ENCODE assay signal across 23 cellular contexts in the genomic region with DNA sequence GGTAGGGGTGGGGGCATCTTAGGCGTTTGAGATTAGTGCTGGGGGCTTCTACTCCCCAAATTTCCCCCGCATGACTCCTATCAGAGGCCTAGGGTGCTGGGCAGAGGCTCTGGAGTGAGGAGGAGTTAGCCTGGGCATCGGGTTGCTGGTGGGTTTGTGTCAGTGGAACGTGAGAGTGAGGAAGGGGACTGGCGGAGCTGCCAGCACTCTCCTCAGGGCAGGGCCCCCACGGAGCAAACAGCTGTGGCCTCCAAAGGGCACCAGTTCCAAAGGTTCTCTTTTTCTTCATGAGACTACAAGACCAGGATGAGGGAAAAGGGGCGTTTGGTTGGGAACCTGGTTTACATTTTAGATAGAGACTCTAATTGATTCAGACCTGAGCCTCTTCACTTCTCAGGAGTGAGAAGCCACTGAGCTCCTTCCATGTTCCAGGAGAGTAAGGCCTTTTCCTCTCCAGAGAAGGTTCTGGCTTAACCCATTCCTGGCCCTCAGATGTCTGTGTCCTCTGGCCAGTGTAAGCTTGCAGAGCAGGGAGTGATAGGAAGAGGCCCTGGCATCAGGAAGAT.
"Had no signal": no experiment of that assay in that cellular context is flagged by ENCODE, and none has a peak within 500 bp of the region (broad histone marks: within the 10 kb centered on the region; RNA-seq: fewer than 3 reads in every experiment).

No MANE protein-coding gene starts in this region.

- H3K4me1 Mint-ChIP-seq: stimulated activated effector memory CD8-positive, alpha-beta T cell treated with anti-CD3 and anti-CD28 coated beads, Interleukin-12 subunit alpha, Interleukin-12 subunit beta, amount 100 ng/mL, for 72 hours had no signal

- H3K27ac ChIP-seq: dorsolateral prefrontal cortex, epithelial cell of prostate, esophagus muscularis mucosa, gastrocnemius medialis, heart right ventricle, parathyroid adenoma, prostate gland, skin epidermis, tibial artery, upper lobe of right lung, vagina had no signal

- H3K9me3 Mint-ChIP-seq: naive thymus-derived CD8-positive, alpha-beta T cell; stimulated activated effector memory CD8-positive, alpha-beta T cell treated with anti-CD3 and anti-CD28 coated beads, Interleukin-12 subunit alpha, Interleukin-12 subunit beta, amount 100 ng/mL, for 72 hours; stimulated activated naive CD8-positive, alpha-beta T cell treated with anti-CD3 and anti-CD28 coated beads, Interleukin-15, Interleukin-2, amounts not matched to agents 100 ng/mL and 50 ng/mL, for 24 hours had no signal

- H3K4me3 ChIP-seq: dorsolateral prefrontal cortex, esophagus muscularis mucosa, gastrocnemius medialis, heart right ventricle, mucosa of descending colon, prostate gland, skin epidermis, tibial artery, upper lobe of right lung, vagina had no signal

- H3K9me3 ChIP-seq: esophagus muscularis mucosa, gastrocnemius medialis, heart right ventricle, mucosa of descending colon, prostate gland, tibial artery, upper lobe of right lung, vagina had no signal

- H3K36me3 Mint-ChIP-seq: naive thymus-derived CD8-positive, alpha-beta T cell; stimulated activated effector memory CD8-positive, alpha-beta T cell treated with anti-CD3 and anti-CD28 coated beads, Interleukin-12 subunit alpha, Interleukin-12 subunit beta, amount 100 ng/mL, for 72 hours had no signal

- H3K4me1 ChIP-seq: gastrocnemius medialis, prostate gland, upper lobe of right lung had no signal

- DNase-seq: cortex of kidney; dorsolateral prefrontal cortex; effector CD8-positive, alpha-beta T cell; gastrocnemius medialis; heart right ventricle; islet precursor cell; mammary epithelial cell; mucosa of descending colon; naive thymus-derived CD8-positive, alpha-beta T cell; stimulated activated CD4-positive, alpha-beta T cell treated with anti-CD3 and anti-CD28 coated beads, Interleukin-12 subunit alpha, Interleukin-12 subunit beta, amount 100 ng/mL, for 4 hours; stimulated activated CD8-positive, alpha-beta memory T cell treated with anti-CD3 and anti-CD28 coated beads, Interleukin-4, amount 100 ng/mL, for 48 hours; tibial artery; upper lobe of right lung had no signal

- H3K27me3 Mint-ChIP-seq: stimulated activated naive CD8-positive, alpha-beta T cell treated with anti-CD3 and anti-CD28 coated beads, Interleukin-15, Interleukin-2, amounts not matched to agents 100 ng/mL and 50 ng/mL, for 24 hours had no signal

- H3K27ac Mint-ChIP-seq: stimulated activated effector memory CD8-positive, alpha-beta T cell treated with anti-CD3 and anti-CD28 coated beads, Interleukin-12 subunit alpha, Interleukin-12 subunit beta, amount 100 ng/mL, for 72 hours; stimulated activated naive CD8-positive, alpha-beta T cell treated with anti-CD3 and anti-CD28 coated beads, Interleukin-15, Interleukin-2, amounts not matched to agents 100 ng/mL and 50 ng/mL, for 24 hours had no signal

- H3K79me2 ChIP-seq: parathyroid adenoma had no signal

- H3K27me3 ChIP-seq: esophagus muscularis mucosa, gastrocnemius medialis, heart right ventricle, upper lobe of right lung, vagina had no signal

- H2AFZ ChIP-seq: parathyroid adenoma had no signal

- H3K9ac ChIP-seq: parathyroid adenoma had no signal

- H3K36me3 ChIP-seq: esophagus muscularis mucosa, gastrocnemius medialis, heart right ventricle, prostate gland, tibial artery, upper lobe of right lung, vagina had no signal

- H3K4me3 Mint-ChIP-seq: naive thymus-derived CD8-positive, alpha-beta T cell; stimulated activated effector memory CD8-positive, alpha-beta T cell treated with anti-CD3 and anti-CD28 coated beads, Interleukin-12 subunit alpha, Interleukin-12 subunit beta, amount 100 ng/mL, for 72 hours; stimulated activated naive CD8-positive, alpha-beta T cell treated with anti-CD3 and anti-CD28 coated beads, Interleukin-15, Interleukin-2, amounts not matched to agents 100 ng/mL and 50 ng/mL, for 24 hours had no signal

- ATAC-seq: gastrocnemius medialis; heart right ventricle; left lobe of liver; mucosa of descending colon; naive thymus-derived CD8-positive, alpha-beta T cell; sciatic nerve; stimulated activated effector memory CD8-positive, alpha-beta T cell treated with anti-CD3 and anti-CD28 coated beads, Interleukin-12 subunit alpha, Interleukin-12 subunit beta, amount 100 ng/mL, for 72 hours; upper lobe of right lung had no signal
